16 cellular contexts compared by ENCODE assay signal in the genomic region with DNA sequence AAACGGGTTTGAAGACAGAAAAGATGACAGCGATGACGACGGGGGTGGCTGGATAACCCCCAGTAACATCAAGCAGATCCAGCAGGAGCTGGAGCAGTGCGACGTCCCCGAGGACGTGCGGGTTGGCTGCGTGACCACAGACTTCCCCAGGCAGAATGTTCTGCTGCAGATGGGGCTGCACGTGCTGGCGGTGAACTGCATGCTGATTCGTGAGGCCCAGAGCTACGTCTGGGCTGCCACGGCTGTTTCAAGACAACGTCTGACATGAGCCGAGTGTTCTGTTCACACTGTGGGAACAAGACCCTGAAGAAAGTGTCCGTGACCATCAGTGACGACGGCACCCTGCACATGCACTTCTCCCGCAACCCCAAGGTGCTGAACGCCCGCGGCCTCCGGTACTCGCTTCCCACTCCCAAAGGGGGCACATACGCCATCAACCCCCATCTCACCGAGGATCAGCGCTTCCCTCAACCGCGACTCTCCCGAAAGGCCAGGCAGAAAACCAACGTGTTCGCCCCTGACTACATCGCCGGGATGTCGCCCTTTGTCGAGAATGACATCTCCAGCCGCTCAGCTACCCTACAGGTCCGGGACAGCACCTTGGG.
"Had no signal": no experiment of that assay in that cellular context is flagged by ENCODE, and none has a peak within 500 bp of the region (broad histone marks: within the 10 kb centered on the region; RNA-seq: fewer than 3 reads in every experiment).

No MANE protein-coding gene starts in this region.

- DNase-seq: activated CD4-positive, alpha-beta T cell treated with anti-CD3 and anti-CD28 coated beads for 4 hours; activated CD8-positive, alpha-beta memory T cell treated with anti-CD3 and anti-CD28 coated beads, Interleukin-2, amount 50 U/mL, for 48 hours; activated CD8-positive, alpha-beta T cell treated with anti-CD3 and anti-CD28 coated beads for 36 hours; activated effector memory CD4-positive, alpha-beta T cell treated with Interleukin-2 at 50 U/mL for 16 hours; activated naive CD4-positive, alpha-beta T cell; activated T-cell treated with anti-CD3 and anti-CD28 coated beads, Interleukin-2, amount 50 U/mL, for 1 hour; KG1; NCI-H1092; NCI-H1417; NCI-H1930; NCI-H510A treated with DMSO at 0.1 percent for 48 hours; Peyer's patch; SHP77 treated with DMSO at 0.1 percent for 48 hours had no signal

- FAIRE-seq: astrocyte had no signal

- H3K27me3 ChIP-seq: cardiac muscle cell, Peyer's patch had no signal

- H3K36me3 ChIP-seq: cardiac muscle cell, Peyer's patch had no signal

- H3K9me3 ChIP-seq: Peyer's patch had no signal

- H3K27ac ChIP-seq: cardiac muscle cell, Peyer's patch, RWPE1 had no signal

- H3K4me1 ChIP-seq: Peyer's patch had no signal

- H3K4me3 ChIP-seq: cardiac muscle cell, Peyer's patch had no signal
